In the genomic region with DNA sequence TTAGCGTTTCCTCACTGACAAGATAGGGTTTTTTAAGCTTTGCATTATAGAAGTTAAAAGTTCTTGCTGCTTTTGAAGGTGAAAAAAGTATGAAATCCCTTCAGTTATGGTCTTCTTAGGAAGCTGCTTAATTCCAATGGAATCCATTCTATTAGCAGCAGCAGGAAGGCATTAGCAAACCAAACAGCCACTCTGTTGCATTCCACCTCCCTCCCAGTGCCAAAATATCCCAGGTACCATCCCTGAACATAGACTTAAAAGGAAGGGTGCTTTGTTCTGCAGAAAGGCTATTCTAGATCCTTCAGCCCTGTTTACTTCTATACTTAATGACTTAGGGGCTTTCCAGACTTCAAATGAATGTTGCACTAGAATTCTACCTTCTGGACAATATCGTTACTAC, we compare ENCODE assay signal across 27 cellular contexts. TPM values are rescaled to one million over a fixed set of nuclear protein-coding genes. Genes with fewer than 3 reads are reported as not detected.
"Had no signal": no experiment of that assay in that cellular context is flagged by ENCODE, and none has a peak within 500 bp of the region (broad histone marks: within the 10 kb centered on the region; RNA-seq: fewer than 3 reads in every experiment).

No MANE protein-coding gene starts in this region.

- H3K36me3 Mint-ChIP-seq: mesothelial cell of epicardium; naive B cell; stimulated activated memory B cell treated with anti-CD40 and anti-IgM and Interleukin-4, amounts not matched to agents 10 μg/mL and 1 μg/mL and 100 μg/mL, for 72 hours had no signal

- H3K9me3 ChIP-seq: mucosa of descending colon, prostate gland, right atrium auricular region, thoracic aorta, tibial nerve, upper lobe of left lung had no signal

- H3K4me1 Mint-ChIP-seq: memory B cell; mesothelial cell of epicardium; naive B cell; nephron progenitor cell; stimulated activated memory B cell treated with anti-CD40 and anti-IgM and Interleukin-4, amounts not matched to agents 10 μg/mL and 1 μg/mL and 100 μg/mL, for 72 hours had no signal

- H3K4me3 ChIP-seq: dorsolateral prefrontal cortex, lung, mucosa of descending colon, prostate gland, right atrium auricular region, thoracic aorta, tibial nerve, upper lobe of left lung had no signal

- H3K36me3 ChIP-seq: prostate gland, right atrium auricular region, thoracic aorta, tibial nerve, upper lobe of left lung had no signal

- DNase-seq: dorsolateral prefrontal cortex; effector CD4-positive, alpha-beta T cell; hypothalamus; mucosa of descending colon; naive B cell; nephron progenitor cell; nucleus accumbens; stimulated activated CD4-positive, alpha-beta T cell treated with anti-CD3 and anti-CD28 coated beads, Interleukin-2, amount 100 ng/mL, for 24 hours; stimulated activated CD4-positive, alpha-beta T cell treated with anti-CD3 and anti-CD28 coated beads, Interleukin-4, amount 100 ng/mL, for 4 hours; stimulated activated naive CD8-positive, alpha-beta T cell treated with anti-CD3 and anti-CD28 coated beads, Interleukin-15, Interleukin-2, amounts not matched to agents 100 U/mL and 50 U/mL, for 24 hours; substantia nigra; upper lobe of left lung had no signal

- H3K27ac ChIP-seq: dorsolateral prefrontal cortex, prostate gland, right atrium auricular region, thoracic aorta, tibial nerve, upper lobe of left lung had no signal

- H3K4me1 ChIP-seq: prostate gland, right atrium auricular region, tibial nerve, upper lobe of left lung had no signal

- H3K27me3 Mint-ChIP-seq: stimulated activated memory B cell treated with anti-CD40 and anti-IgM and Interleukin-4, amounts not matched to agents 10 μg/mL and 1 μg/mL and 100 μg/mL, for 72 hours had no signal

- H3K4me3 Mint-ChIP-seq: memory B cell; mesothelial cell of epicardium; naive B cell; nephron progenitor cell; stimulated activated memory B cell treated with anti-CD40 and anti-IgM and Interleukin-4, amounts not matched to agents 10 μg/mL and 1 μg/mL and 100 μg/mL, for 72 hours had no signal

- FAIRE-seq: colon, frontal cortex, keratinocyte, urothelium cell line had no signal

- H3K27me3 ChIP-seq: dorsolateral prefrontal cortex, right atrium auricular region, tibial nerve, upper lobe of left lung had no signal

- H3K27ac Mint-ChIP-seq: memory B cell; mesothelial cell of epicardium; naive B cell; nephron progenitor cell; stimulated activated memory B cell treated with anti-CD40 and anti-IgM and Interleukin-4, amounts not matched to agents 10 μg/mL and 1 μg/mL and 100 μg/mL, for 72 hours had no signal

- ATAC-seq: mucosa of descending colon; sciatic nerve; stimulated activated memory B cell treated with anti-CD40 and anti-IgM and Interleukin-4, amounts not matched to agents 10 μg/mL and 1 μg/mL and 100 μg/mL, for 72 hours; stimulated activated naive CD8-positive, alpha-beta T cell treated with anti-CD3 and anti-CD28 coated beads, Interleukin-15, Interleukin-2, amounts not matched to agents 100 U/mL and 50 U/mL, for 24 hours had no signal

RNA-seq across cellular contexts. Expression of a gene that starts 23.8 kb away (rescaled TPM):
- total RNA-seq: fibroblast of villous mesenchyme, skeletal muscle tissue had no signal
